ENCODE assay signal across 8 cellular contexts in the genomic region with DNA sequence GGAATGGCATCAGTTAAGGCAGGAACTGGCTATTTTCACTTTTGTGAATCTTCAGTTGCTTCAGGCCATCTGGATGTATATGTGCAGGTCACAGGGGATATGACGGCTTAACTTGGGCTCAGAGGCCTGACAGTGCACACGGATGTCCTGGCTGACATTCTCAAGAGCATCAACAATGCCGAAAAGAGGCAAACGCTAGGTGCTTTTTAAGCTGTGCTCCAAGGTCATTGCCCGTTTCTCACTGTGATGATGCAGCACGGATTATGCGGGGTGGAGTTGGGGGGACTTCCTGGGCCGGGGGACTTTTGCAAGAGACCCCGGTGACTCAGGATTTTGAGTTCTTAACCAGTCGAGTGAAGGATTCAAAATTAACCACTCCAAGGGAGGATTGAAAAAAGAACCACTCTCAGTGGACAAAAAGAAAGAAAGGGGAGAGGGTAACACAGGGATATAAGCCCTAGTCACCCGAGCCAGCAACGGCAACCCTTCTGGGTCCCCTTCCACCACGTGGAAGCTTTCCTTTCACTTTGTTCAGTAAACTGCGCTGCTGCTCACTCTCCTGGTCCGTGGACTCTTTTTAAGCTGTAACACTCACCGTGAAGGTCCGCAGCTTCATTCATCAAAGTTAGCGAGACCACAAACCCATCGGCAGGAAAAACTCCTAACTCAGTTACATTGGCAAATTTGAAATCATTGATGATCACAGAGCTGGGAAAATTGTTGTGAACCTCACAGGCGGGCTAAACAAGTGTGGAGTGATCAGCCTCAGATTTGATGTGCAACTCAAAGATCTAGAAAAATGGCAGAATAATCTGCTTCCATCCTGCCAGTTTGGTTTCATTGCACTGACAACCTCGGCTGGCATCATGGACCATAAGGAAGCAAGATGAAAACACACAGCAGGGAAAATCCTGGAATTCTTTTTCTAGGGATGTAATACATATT.
DNase-seq lines count a peak whose midpoint lies in the region; ATAC-seq, FAIRE-seq and TF ChIP-seq lines count a peak whose summit lies in the region.

No MANE protein-coding gene starts in this region.

- TF ChIP-seq POLR2A in esophagus squamous epithelium (IDR thresholded peaks at IDR 0.05), result no peak

- H3K27ac Mint-ChIP-seq in IgD-negative memory B cell, result peak overlapping the region; percentile 83 to 87 (median 87)
- peak overlapping the region; percentile 66 for H3K27ac Mint-ChIP-seq in activated naive CD8-positive, alpha-beta T cell
- peak overlapping the region; percentile 77 for H3K27ac Mint-ChIP-seq in memory B cell

- peaks cover 63 to 81% (median 68%) of the 10 kb centered on the region in 3 donors for H3K4me1 Mint-ChIP-seq in IgD-negative memory B cell
- H3K4me1 Mint-ChIP-seq in activated naive CD8-positive, alpha-beta T cell (ENCODE audit: low read depth), result peaks cover 85% of the 10 kb centered on the region
- peaks cover 55% of the 10 kb centered on the region for H3K4me1 Mint-ChIP-seq in memory B cell

- no peaks in the 10 kb centered on the region for H3K27me3 ChIP-seq in BLaER1
- H3K27me3 ChIP-seq in esophagus squamous epithelium, result no peaks in the 10 kb centered on the region
- H3K27me3 ChIP-seq in small intestine (ENCODE audit: control insufficient read depth in 2 of 2, insufficient read depth in 2 of 2, low read length in 2 of 2), result no peaks in the 10 kb centered on the region

- H3K36me3 ChIP-seq in BLaER1, result no peaks in the 10 kb centered on the region
- H3K36me3 ChIP-seq in esophagus squamous epithelium, result no peaks in the 10 kb centered on the region
- H3K36me3 ChIP-seq in small intestine (ENCODE audit: control insufficient read depth in 2 of 2, insufficient read depth in 2 of 2, low read length in 2 of 2), result no peaks in the 10 kb centered on the region

- H3K4me2 ChIP-seq in BLaER1, result peak overlapping the region; percentile 79

- WGBS in esophagus squamous epithelium, 2 donors, result 61 to 68% methylated on average over 17 of the region's 21 CpGs
- WGBS in small intestine, 3 donors, result 70 to 79% (median 75%) methylated on average over 21 of the region's 21 CpGs

- no peak for TF ChIP-seq CTCF in esophagus squamous epithelium (IDR thresholded peaks at IDR 0.05)

- H3K9ac ChIP-seq in BLaER1, result peak overlapping the region; percentile 74

- ATAC-seq in memory B cell (ENCODE audit: low read depth), result peak; percentile 72
- ATAC-seq in HG03139 (IDR thresholded peaks at IDR 0.05; ENCODE audit: unreplicated experiment), result no peak

- H3K36me3 Mint-ChIP-seq in IgD-negative memory B cell (peaks cover 5% of the 10 kb centered on the region), memory B cell (peaks cover 1% of the 10 kb centered on the region)
- no peaks in the 10 kb centered on the region for H3K36me3 Mint-ChIP-seq in activated naive CD8-positive, alpha-beta T cell

- H3K4me3 ChIP-seq in BLaER1 (peak overlapping the region; percentile 58), esophagus squamous epithelium (peak overlapping the region in 2 of 4 donors; percentile 22 to 46), small intestine (ENCODE audit: low read depth in 1 of 2, low read length in 2 of 2) (no peak overlapping the region)

- H4K20me1 ChIP-seq in BLaER1, result peaks cover 99% of the 10 kb centered on the region

- H3K9me3 Mint-ChIP-seq in IgD-negative memory B cell, result no peaks in the 10 kb centered on the region
- H3K9me3 Mint-ChIP-seq in activated naive CD8-positive, alpha-beta T cell (ENCODE audit: low read depth), result no peaks in the 10 kb centered on the region
- H3K9me3 Mint-ChIP-seq in memory B cell, result no peaks in the 10 kb centered on the region

- intact Hi-C loops in esophagus squamous epithelium (cut with DNase I), result no loop called here

- H3K4me1 ChIP-seq in BLaER1, result peaks cover 85% of the 10 kb centered on the region
- H3K4me1 ChIP-seq in esophagus squamous epithelium, result peaks cover 10 to 68% (median 19%) of the 10 kb centered on the region in 3 donors
- peaks cover 0 to 11% of the 10 kb centered on the region in 2 donors for H3K4me1 ChIP-seq in small intestine (ENCODE audit: control insufficient read depth in 2 of 2, insufficient read depth in 1 of 2, low read depth in 1 of 2, low read length in 1 of 2)

- H3K27me3 Mint-ChIP-seq in IgD-negative memory B cell (no peaks in the 10 kb centered on the region), memory B cell (no peaks in the 10 kb centered on the region)
- no peaks in the 10 kb centered on the region for H3K27me3 Mint-ChIP-seq in activated naive CD8-positive, alpha-beta T cell

- peak overlapping the region; percentile 73 to 94 (median 82) for H3K4me3 Mint-ChIP-seq in IgD-negative memory B cell
- peak overlapping the region; percentile 71 for H3K4me3 Mint-ChIP-seq in activated naive CD8-positive, alpha-beta T cell
- H3K4me3 Mint-ChIP-seq in memory B cell, result peak overlapping the region; percentile 84

- peak overlapping the region; percentile 70 for H3K27ac ChIP-seq in BLaER1
- H3K27ac ChIP-seq in esophagus squamous epithelium, result no peak overlapping the region
- no peak overlapping the region for H3K27ac ChIP-seq in small intestine (ENCODE audit: low read depth in 1 of 2, low read length in 1 of 2)

- no peak for DNase-seq in memory B cell (ENCODE audit: low spot score in 2 of 2)
- no peak for DNase-seq in esophagus squamous epithelium (lab: John Stamatoyannopoulos, UW)
- DNase-seq in small intestine, result no peak
- DNase-seq in NK-92 treated with Interleukin-12 subunit alpha and Interleukin-12 subunit beta, amount 100 ng/mL, for 24 hours (lab: John Stamatoyannopoulos, UW), result no peak

- FAIRE-seq in small intestine (lab: Jason Lieb, UNC), result no peak

- H3K9me3 ChIP-seq in BLaER1 (no peaks in the 10 kb centered on the region), esophagus squamous epithelium (no peaks in the 10 kb centered on the region), small intestine (ENCODE audit: control insufficient read depth, low read depth) (no peaks in the 10 kb centered on the region)
